9 cellular contexts compared by ENCODE assay signal in the genomic region with DNA sequence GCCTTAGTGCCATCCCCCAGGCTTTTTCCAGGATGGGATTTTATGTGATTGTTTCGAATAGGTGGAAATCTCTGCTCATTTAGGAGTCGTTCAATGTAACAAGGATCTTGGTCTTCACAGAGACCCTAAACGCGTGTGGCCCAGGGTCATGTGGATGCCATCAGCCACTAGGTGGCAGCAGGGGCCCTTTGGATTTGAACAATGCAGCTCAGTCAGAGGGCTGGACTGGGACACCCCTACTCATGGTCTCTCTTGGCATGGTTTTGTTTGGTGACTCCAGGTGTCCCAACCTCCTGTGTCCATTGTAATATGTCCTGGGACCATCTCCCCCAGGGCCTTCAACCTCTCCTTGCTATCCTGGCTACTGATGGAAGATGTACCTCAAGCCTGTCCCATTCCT. TPM values are rescaled to one million over a fixed set of nuclear protein-coding genes. Genes with fewer than 3 reads are reported as not detected.
DNase-seq lines count a peak whose midpoint lies in the region; ATAC-seq and TF ChIP-seq lines count a peak whose summit lies in the region.
"Not testable (repeated sequence)": the region's sequence is repeated elsewhere in the genome, so short reads cannot be mapped to it uniquely, and the experiment has no call there.
"Had no signal": no experiment of that assay in that cellular context is flagged by ENCODE, and none has a peak within 500 bp of the region (broad histone marks: within the 10 kb centered on the region; RNA-seq: fewer than 3 reads in every experiment).

No MANE protein-coding gene starts in this region.

- not testable (repeated sequence) for H3K4me1 ChIP-seq in CD8-positive, alpha-beta memory T cell (ENCODE audit: insufficient read depth, low read length); MM.1S (ENCODE audit: low read length); left ventricle myocardium inferior

- H3K27me3 ChIP-seq in CD8-positive, alpha-beta memory T cell (ENCODE audit: insufficient read depth, low read length, poor library complexity, severe bottlenecking); MM.1S (replicated peaks; ENCODE audit: insufficient read depth, low read length); left ventricle myocardium inferior (ENCODE audit: low read depth): not testable (repeated sequence)

- not testable (repeated sequence) for H3K4me1 Mint-ChIP-seq in CD8-positive, alpha-beta memory T cell; activated CD4-positive, alpha-beta memory T cell treated with anti-CD3 and anti-CD28 coated beads for 36 hours (ENCODE audit: low read depth); progenitor cell of endocrine pancreas (ENCODE audit: low read depth)

- intact Hi-C loops in activated CD4-positive, alpha-beta memory T cell treated with anti-CD3 and anti-CD28 coated beads for 36 hours (cut with micrococcal nuclease); left ventricle myocardium inferior (cut with micrococcal nuclease): not testable (repeated sequence)

- H3K27ac Mint-ChIP-seq in CD8-positive, alpha-beta memory T cell = peak overlapping the region in 2 of 8 donors; percentile 4 to 48
- H3K27ac Mint-ChIP-seq in activated CD4-positive, alpha-beta memory T cell treated with anti-CD3 and anti-CD28 coated beads for 36 hours; progenitor cell of endocrine pancreas: not testable (repeated sequence)

- peak; percentile 59 to 80 (median 66) for DNase-seq in CD8-positive, alpha-beta memory T cell
- not testable (repeated sequence) for DNase-seq in MM.1S; astrocyte of the spinal cord (ENCODE audit: low read depth, low spot score)
- DNase-seq in activated CD4-positive, alpha-beta memory T cell treated with anti-CD3 and anti-CD28 coated beads for 36 hours = peak; percentile 86
- DNase-seq in left ventricle myocardium inferior = peak; percentile 71
- DNase-seq in progenitor cell of endocrine pancreas (ENCODE audit: low spot score, unreplicated experiment) = peak; percentile 81
- DNase-seq in stimulated activated CD8-positive, alpha-beta memory T cell treated with anti-CD3 and anti-CD28 coated beads, Interleukin-7, amount 100 ng/mL, for 1 hour (ENCODE audit: low read depth in 2 of 2) = peak; percentile 32 to 61

- not testable (repeated sequence) for H3K9ac ChIP-seq in MM.1S (ENCODE audit: low read length)

- H3K79me2 ChIP-seq in MM.1S (ENCODE audit: low read length) = not testable (repeated sequence)

- not testable (repeated sequence) for H3K9me2 ChIP-seq in MM.1S (replicated peaks; ENCODE audit: insufficient read depth, low read length)

- POLR2A ChIA-PET in CD8-positive, alpha-beta memory T cell (lab: Charles Lee); activated CD4-positive, alpha-beta memory T cell treated with anti-CD3 and anti-CD28 coated beads for 36 hours (lab: Charles Lee): not testable (repeated sequence)

- TF ChIP-seq CTCF in MM.1S (IDR thresholded peaks at IDR 0.05; ENCODE audit: low read length) = peak; percentile 21
- TF ChIP-seq CTCF in astrocyte of the spinal cord (IDR thresholded peaks at IDR 0.05; ENCODE audit: low read depth, low read length) = peak; percentile 46
- TF ChIP-seq CTCF in left ventricle myocardium inferior (IDR thresholded peaks at IDR 0.05; ENCODE audit: borderline replicate concordance) = peak; percentile 60
- peak; percentile 61 for TF ChIP-seq CTCF in progenitor cell of endocrine pancreas (IDR thresholded peaks at IDR 0.05; ENCODE audit: unreplicated experiment)

- H3K9me3 ChIP-seq in CD8-positive, alpha-beta memory T cell (ENCODE audit: low read length); MM.1S (replicated peaks; ENCODE audit: insufficient read depth, low read length); left ventricle myocardium inferior (replicated peaks): not testable (repeated sequence)

- CTCF ChIA-PET in CD8-positive, alpha-beta memory T cell (lab: Charles Lee); activated CD4-positive, alpha-beta memory T cell treated with anti-CD3 and anti-CD28 coated beads for 36 hours (lab: Charles Lee): not testable (repeated sequence)

- H4K20me1 ChIP-seq in MM.1S (ENCODE audit: insufficient read depth, low read length) = not testable (repeated sequence)

- ATAC-seq in GM21825 (IDR thresholded peaks at IDR 0.05; ENCODE audit: unreplicated experiment) = peak; percentile 72

- H3K27ac ChIP-seq in CD8-positive, alpha-beta memory T cell (ENCODE audit: low read depth, low read length); MM.1S (ENCODE audit: low read length); left ventricle myocardium inferior (replicated peaks): not testable (repeated sequence)

- not testable (repeated sequence) for H2AFZ ChIP-seq in MM.1S (ENCODE audit: low read length)

- not testable (repeated sequence) for H3F3A ChIP-seq in MM.1S (ENCODE audit: insufficient read depth, low read length)

- in situ Hi-C loops in astrocyte of the spinal cord (cut with HindIII; ENCODE audit: low sequenced_read_pairs) = not testable (repeated sequence)

- not testable (repeated sequence) for H3K36me3 Mint-ChIP-seq in CD8-positive, alpha-beta memory T cell; activated CD4-positive, alpha-beta memory T cell treated with anti-CD3 and anti-CD28 coated beads for 36 hours; progenitor cell of endocrine pancreas (ENCODE audit: insufficient read depth)

- H3K36me3 ChIP-seq in CD8-positive, alpha-beta memory T cell (ENCODE audit: insufficient read depth, low read length); MM.1S (replicated peaks; ENCODE audit: insufficient read depth, low read length); left ventricle myocardium inferior: not testable (repeated sequence)

- peak overlapping the region in 1 of 7 donors; percentile 56 for H3K4me3 Mint-ChIP-seq in CD8-positive, alpha-beta memory T cell
- H3K4me3 Mint-ChIP-seq in activated CD4-positive, alpha-beta memory T cell treated with anti-CD3 and anti-CD28 coated beads for 36 hours; progenitor cell of endocrine pancreas (ENCODE audit: low read depth): not testable (repeated sequence)

- not testable (repeated sequence) for H3K4me2 ChIP-seq in MM.1S (ENCODE audit: low read depth, low read length)

- not testable (repeated sequence) for H3K27me3 Mint-ChIP-seq in CD8-positive, alpha-beta memory T cell; activated CD4-positive, alpha-beta memory T cell treated with anti-CD3 and anti-CD28 coated beads for 36 hours; progenitor cell of endocrine pancreas

- H3K4me3 ChIP-seq in CD8-positive, alpha-beta memory T cell (ENCODE audit: low read length); MM.1S (ENCODE audit: low read length); astrocyte of the spinal cord (ENCODE audit: low read depth, low read length); left ventricle myocardium inferior: not testable (repeated sequence)

- not testable (repeated sequence) for H3K9me3 Mint-ChIP-seq in CD8-positive, alpha-beta memory T cell; activated CD4-positive, alpha-beta memory T cell treated with anti-CD3 and anti-CD28 coated beads for 36 hours; progenitor cell of endocrine pancreas (ENCODE audit: low read depth)

RNA-seq across cellular contexts. Expression of a gene that starts 0.8 kb away (rescaled TPM):
- not detected for total RNA-seq in CD8-positive, alpha-beta memory T cell
- polyA plus RNA-seq in CD8-positive, alpha-beta memory T cell = not detected
- total RNA-seq in activated CD4-positive, alpha-beta memory T cell treated with anti-CD3 and anti-CD28 coated beads for 36 hours = not detected
- total RNA-seq in left ventricle myocardium inferior (not detected), progenitor cell of endocrine pancreas (not detected in 2 replicates)
- total RNA-seq: M059J had no signal

RNA-seq across cellular contexts. Expression of a gene that starts 44.9 kb away (rescaled TPM):
- under 1 TPM; 0.13 to 0.15 TPM for total RNA-seq in CD8-positive, alpha-beta memory T cell
- not detected for polyA plus RNA-seq in CD8-positive, alpha-beta memory T cell
- total RNA-seq in activated CD4-positive, alpha-beta memory T cell treated with anti-CD3 and anti-CD28 coated beads for 36 hours = under 1 TPM; 0.02 to 0.12 TPM
- total RNA-seq in left ventricle myocardium inferior (2.7 TPM), progenitor cell of endocrine pancreas (1.2 and 1.3 TPM in 2 replicates)
